In the genomic region with DNA sequence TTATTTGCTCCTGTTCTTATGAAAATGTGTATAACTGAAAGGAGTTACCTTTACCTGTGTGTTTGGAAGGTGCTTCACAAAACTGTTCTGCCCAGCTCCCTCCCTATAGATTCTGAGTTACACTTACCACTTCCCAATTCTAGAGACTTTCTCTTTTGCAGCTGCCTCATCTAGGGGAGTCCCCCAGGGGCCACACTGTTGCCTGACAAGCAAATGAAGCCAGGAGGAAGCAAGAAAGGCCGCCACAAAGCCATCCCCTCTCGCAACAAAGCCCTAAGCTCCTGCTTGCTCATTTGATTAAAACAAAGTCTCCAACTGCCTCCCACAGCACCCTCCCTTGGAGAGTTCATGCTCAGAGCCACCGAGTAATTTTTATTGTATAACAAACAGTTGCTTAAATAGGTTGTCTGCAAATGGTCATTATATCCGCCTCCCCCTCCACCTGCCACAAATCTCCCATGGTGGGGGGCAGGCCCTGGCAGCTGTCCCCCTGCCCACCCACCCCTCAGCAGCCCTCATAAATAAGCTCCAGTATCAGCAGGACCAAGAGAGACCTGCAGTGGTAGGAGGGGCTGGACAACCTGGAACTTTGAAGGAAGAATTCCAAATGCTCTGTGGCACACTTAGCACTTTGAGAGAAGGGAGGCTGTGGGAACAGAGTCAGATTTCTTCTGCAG, we compare ENCODE assay signal across 9 cellular contexts.
DNase-seq lines count a peak whose midpoint lies in the region; ATAC-seq lines count a peak whose summit lies in the region.
"Had no signal": no experiment of that assay in that cellular context is flagged by ENCODE, and none has a peak within 500 bp of the region (broad histone marks: within the 10 kb centered on the region; RNA-seq: fewer than 3 reads in every experiment).

No MANE protein-coding gene starts in this region.

- H3K4me3 ChIP-seq in ectodermal cell (ENCODE audit: insufficient read depth, low read depth, low read length): no peak overlapping the region
- H3K4me3 ChIP-seq: HAP-1 had no signal

- DNase-seq in HCEC 1CT: no peak
- no peak for DNase-seq in stimulated activated naive CD4-positive, alpha-beta T cell (lab: John Stamatoyannopoulos, UW)
- DNase-seq in ACHN: no peak
- no peak for DNase-seq in activated gamma-delta T cell (lab: John Stamatoyannopoulos, UW)

- H3K36me3 ChIP-seq in ectodermal cell (ENCODE audit: control insufficient read depth, insufficient read depth, low read length): no peaks in the 10 kb centered on the region
- H3K36me3 ChIP-seq: HAP-1 had no signal

- ATAC-seq in GM18519 (IDR thresholded peaks at IDR 0.05; ENCODE audit: low FRiP score, unreplicated experiment): peak; percentile 99
- peak; percentile 99 for ATAC-seq in GM21390 (IDR thresholded peaks at IDR 0.05; ENCODE audit: unreplicated experiment)
- peak; percentile 99 for ATAC-seq in HG03432 (IDR thresholded peaks at IDR 0.05; ENCODE audit: unreplicated experiment)

- no peaks in the 10 kb centered on the region for H3K27me3 ChIP-seq in ectodermal cell (ENCODE audit: control insufficient read depth, insufficient read depth, low read length, poor library complexity, severe bottlenecking)

- in situ Hi-C loops in ACHN (cut with HindIII; ENCODE audit: low pct_ligation_motif_present, low pct_unique_long_range_greater_than_20kb, low sequenced_read_pairs): no loop called here

- 23 to 47% methylated on average over 3 to 4 of the region's 4 CpGs for WGBS in ectodermal cell, 2 experiments

- peak overlapping the region; percentile 29 for H3K27ac ChIP-seq in ectodermal cell (ENCODE audit: insufficient read depth, low read depth, low read length, poor library complexity, severe bottlenecking)

- H3K9me3 ChIP-seq in ectodermal cell (ENCODE audit: control insufficient read depth, low read length): no peaks in the 10 kb centered on the region
- H3K9me3 ChIP-seq: HAP-1 had no signal

- H3K4me1 ChIP-seq in ectodermal cell (ENCODE audit: control insufficient read depth, insufficient read depth, low read length): peaks cover 37% of the 10 kb centered on the region
